In the genomic region with DNA sequence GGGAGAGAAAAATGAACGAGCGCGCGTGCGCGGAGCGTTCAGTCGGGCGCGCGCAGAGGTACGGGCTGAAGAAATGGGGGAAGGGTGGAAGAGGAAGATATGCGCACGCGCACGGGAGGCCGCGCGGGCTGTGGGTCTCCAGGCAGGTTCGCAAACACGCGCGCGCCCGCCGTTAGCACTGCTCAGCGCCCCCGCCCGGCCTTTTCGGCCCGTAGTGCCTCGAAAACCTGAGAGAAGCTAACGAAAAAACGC, we compare ENCODE assay signal across 8 cellular contexts. TPM values are rescaled to one million over a fixed set of nuclear protein-coding genes. Genes with fewer than 3 reads are reported as not detected.
A peak's percentile ranks its signal among the peaks of the same experiment; 100 is the strongest.
DNase-seq lines count a peak whose midpoint lies in the region; ATAC-seq and TF ChIP-seq lines count a peak whose summit lies in the region.

No MANE protein-coding gene starts in this region.

- H3K9me3 Mint-ChIP-seq in natural killer cell treated with Interleukin-12 subunit alpha and Interleukin-12 subunit beta and Interleukin-15 and Interleukin-18, amount 100 ng/mL, for 72 hours: no peaks in the 10 kb centered on the region

- H3K27me3 Mint-ChIP-seq in natural killer cell treated with Interleukin-12 subunit alpha and Interleukin-12 subunit beta and Interleukin-15 and Interleukin-18, amount 100 ng/mL, for 72 hours: no peaks in the 10 kb centered on the region

- DNase-seq in DMS114 treated with DMSO at 0.1 percent for 48 hours (lab: John Stamatoyannopoulos, UW; ENCODE audit: unreplicated experiment) (peak; percentile 69), LHCN-M2 (ENCODE audit: low read depth) (peak; percentile 86), RPMI7951 (ENCODE audit: low read depth) (peak; percentile 84), fibroblast of pulmonary artery (ENCODE audit: low read depth) (peak; percentile 92)
- peak; percentile 89 for DNase-seq in activated T-helper 9 cell treated with anti-CD3 and anti-CD28 coated beads, Interleukin-2, amount 50 U/mL, for 16 hours (ENCODE audit: low read depth)
- peak; percentile 95 for DNase-seq in natural killer cell treated with Interleukin-12 subunit alpha and Interleukin-12 subunit beta and Interleukin-15 and Interleukin-18, amount 100 ng/mL, for 72 hours (ENCODE audit: low spot score)
- peak; percentile 92 to 98 (median 92) for DNase-seq in stimulated activated naive CD4-positive, alpha-beta T cell (lab: John Stamatoyannopoulos, UW)

- peak overlapping the region; percentile 98 to 100 for H3K27ac Mint-ChIP-seq in natural killer cell treated with Interleukin-12 subunit alpha and Interleukin-12 subunit beta and Interleukin-15 and Interleukin-18, amount 100 ng/mL, for 72 hours

- peaks cover 17% of the 10 kb centered on the region for H3K36me3 Mint-ChIP-seq in natural killer cell treated with Interleukin-12 subunit alpha and Interleukin-12 subunit beta and Interleukin-15 and Interleukin-18, amount 100 ng/mL, for 72 hours

- peak overlapping the region; percentile 95 for H3K4me3 Mint-ChIP-seq in natural killer cell treated with Interleukin-12 subunit alpha and Interleukin-12 subunit beta and Interleukin-15 and Interleukin-18, amount 100 ng/mL, for 72 hours

- H3K4me3 ChIP-seq in fibroblast of pulmonary artery (replicated peaks; ENCODE audit: low read depth, low read length): peak overlapping the region; percentile 100

- TF ChIP-seq CTCF in fibroblast of pulmonary artery (IDR thresholded peaks at IDR 0.05; ENCODE audit: low read length, missing control alignments): no peak

- ATAC-seq in GM21825 (IDR thresholded peaks at IDR 0.05; ENCODE audit: unreplicated experiment): peak; percentile 30
- peak; percentile 77 to 84 for ATAC-seq in natural killer cell treated with Interleukin-12 subunit alpha and Interleukin-12 subunit beta and Interleukin-15 and Interleukin-18, amount 100 ng/mL, for 72 hours

- peaks cover 49 to 62% of the 10 kb centered on the region in 2 donors for H3K4me1 Mint-ChIP-seq in natural killer cell treated with Interleukin-12 subunit alpha and Interleukin-12 subunit beta and Interleukin-15 and Interleukin-18, amount 100 ng/mL, for 72 hours (ENCODE audit: low read depth in 2 of 2)

RNA-seq across cellular contexts. Expression of gene BCLAF1, which starts 0.4 kb away (rescaled TPM):
- 91.1 and 95.9 TPM in 2 replicates for total RNA-seq in LHCN-M2 (2014; rRNA removed)
- 38.4 TPM for polyA plus RNA-seq in LHCN-M2 (2012)
- 75.3 and 83.0 TPM in 2 replicates for total RNA-seq in RPMI7951 (2014; rRNA removed; shearing (Covaris generic))
- total RNA-seq in natural killer cell treated with Interleukin-12 subunit alpha and Interleukin-12 subunit beta and Interleukin-15 and Interleukin-18, amount 100 ng/mL, for 72 hours: 100 to 1,000 TPM; 200 to 203 TPM

RNA-seq across cellular contexts. Expression of gene MTFR2, which starts 39.1 kb away (rescaled TPM):
- 7.6 and 8.7 TPM in 2 replicates for total RNA-seq in LHCN-M2 (2014; rRNA removed)
- polyA plus RNA-seq in LHCN-M2 (2012): 3.4 TPM
- 7.8 and 17.1 TPM in 2 replicates for total RNA-seq in RPMI7951 (2014; rRNA removed; shearing (Covaris generic))
- total RNA-seq in natural killer cell treated with Interleukin-12 subunit alpha and Interleukin-12 subunit beta and Interleukin-15 and Interleukin-18, amount 100 ng/mL, for 72 hours: 10 to 100 TPM; 14.9 to 26.1 TPM

Comparison
In these comparisons a context has a peak if more than half of its experiments do, and no peak if none do; other contexts are left out.
1. Peak in every context shown above with its lines: DNase-seq, ATAC-seq and H3K4me3 ChIP-seq.